9 cellular contexts compared by ENCODE assay signal in genomic region chr16:73878616-73879015, GRCh38.
A peak's percentile ranks its signal among the peaks of the same experiment; 100 is the strongest.
DNase-seq lines count a peak whose midpoint lies in the region; ATAC-seq, FAIRE-seq and TF ChIP-seq lines count a peak whose summit lies in the region.
"Had no signal": no experiment of that assay in that cellular context is flagged by ENCODE, and none has a peak within 500 bp of the region (broad histone marks: within the 10 kb centered on the region; RNA-seq: fewer than 3 reads in every experiment).

No MANE protein-coding gene starts in this region.

- intact Hi-C loops in mammary epithelial cell (cut with micrococcal nuclease) (loop anchor here (1.0 to 10.0 kb wide), 10 partner anchors 164 to 1754 kb away; no protein-coding TSS in a partner anchor), lower lobe of right lung (cut with DNase I) (no loop called here)
- intact Hi-C loops in activated CD4-positive, alpha-beta T cell treated with anti-CD3 and anti-CD28 coated beads for 36 hours (cut with DNase I, micrococcal nuclease), result loop anchor here in 1 of 2 experiments (2.0 to 10.0 kb wide), 3 partner anchors 1044 to 1754 kb away; no protein-coding TSS in a partner anchor

- H3K27ac ChIP-seq in mammary epithelial cell (ENCODE audit: insufficient read depth, low read depth, low read length) (no peak overlapping the region), lower lobe of right lung (no peak overlapping the region)

- CTCF ChIA-PET in mammary epithelial cell (lab: Charles Lee; ENCODE audit: low non-redundant PET), result interaction anchor here (0.5 to 0.8 kb wide), 5 partner anchors 165 to 1597 kb away, joined by 3 to 10 read pairs (median 4); no protein-coding TSS in a partner anchor
- CTCF ChIA-PET in activated CD4-positive, alpha-beta T cell treated with anti-CD3 and anti-CD28 coated beads for 36 hours (lab: Charles Lee), result interaction anchor here (1.1 kb wide), 1 partner anchor 1046 kb away, joined by 5 read pairs; no protein-coding TSS in a partner anchor

- H3K4me3 Mint-ChIP-seq in activated CD4-positive, alpha-beta T cell treated with anti-CD3 and anti-CD28 coated beads for 36 hours, result no peak overlapping the region
- H3K4me3 Mint-ChIP-seq: central memory CD8-positive, alpha-beta T cell had no signal

- peak; percentile 67 for DNase-seq in AG08395 (ENCODE audit: low spot score)
- peak; percentile 12 for DNase-seq in H54 (ENCODE audit: insufficient read length, low spot score)
- DNase-seq in NCI-H524 (lab: John Stamatoyannopoulos, UW), result peak; percentile 61 to 84
- peak; percentile 35 for DNase-seq in mammary epithelial cell
- no peak for DNase-seq in lower lobe of right lung
- DNase-seq in activated CD4-positive, alpha-beta T cell treated with anti-CD3 and anti-CD28 coated beads for 36 hours, result no peak

- dilution Hi-C loops in mammary epithelial cell (cut with HindIII; ENCODE audit: low sequenced_read_pairs), result no loop called here

- H3K27me3 Mint-ChIP-seq in activated CD4-positive, alpha-beta T cell treated with anti-CD3 and anti-CD28 coated beads for 36 hours, result peaks cover under 1% of the 10 kb centered on the region
- H3K27me3 Mint-ChIP-seq: central memory CD8-positive, alpha-beta T cell had no signal

- no peak overlapping the region for H2AFZ ChIP-seq in mammary epithelial cell (ENCODE audit: low read depth, low read length)

- peaks cover 3% of the 10 kb centered on the region for H3K27me3 ChIP-seq in mammary epithelial cell (ENCODE audit: insufficient read depth, low read length)
- no peaks in the 10 kb centered on the region for H3K27me3 ChIP-seq in lower lobe of right lung (ENCODE audit: low read depth)

- no peaks in the 10 kb centered on the region for H3K4me1 Mint-ChIP-seq in activated CD4-positive, alpha-beta T cell treated with anti-CD3 and anti-CD28 coated beads for 36 hours
- H3K4me1 Mint-ChIP-seq: central memory CD8-positive, alpha-beta T cell had no signal

- peak; percentile 75 for FAIRE-seq in H54 (lab: Jason Lieb, UNC)

- POLR2A ChIA-PET in activated CD4-positive, alpha-beta T cell treated with anti-CD3 and anti-CD28 coated beads for 36 hours (lab: Charles Lee), result interaction anchor here (0.7 kb wide), 1 partner anchor 1594 kb away, joined by 4 read pairs; no protein-coding TSS in a partner anchor

- no peak for TF ChIP-seq POLR2A in H54 (IDR thresholded peaks at IDR 0.05; ENCODE audit: low read depth, low read length)

- H4K20me1 ChIP-seq in mammary epithelial cell (ENCODE audit: insufficient read depth, low read length), result no peaks in the 10 kb centered on the region

- no TSS peak for BruUV-seq in mammary epithelial cell (replicated peaks; lab: Mats Ljungman, UMichigan)

- in situ Hi-C loops in mammary epithelial cell (cut with MboI; ENCODE audit: low sequenced_read_pairs in 2 of 2), result loop anchor here in 1 of 2 donors (25.0 kb wide), 1 partner anchor 1641 kb away; no protein-coding TSS in a partner anchor

- H3K4me3 ChIP-seq in mammary epithelial cell (replicated peaks in 1 of 3; ENCODE audit: insufficient read depth in 1 of 3, low read depth in 2 of 3, low read length in 3 of 3) (no peak overlapping the region), lower lobe of right lung (no peak overlapping the region)

- no peaks in the 10 kb centered on the region for H3K36me3 ChIP-seq in mammary epithelial cell (ENCODE audit: insufficient read depth, low read length)
- no peaks in the 10 kb centered on the region for H3K36me3 ChIP-seq in lower lobe of right lung

- no peak for ATAC-seq in lower lobe of right lung
- ATAC-seq in GM18909 (IDR thresholded peaks at IDR 0.05; ENCODE audit: poor library complexity, unreplicated experiment), result no peak
- no peak for ATAC-seq in activated CD4-positive, alpha-beta T cell treated with anti-CD3 and anti-CD28 coated beads for 36 hours
- ATAC-seq in GM19324 (IDR thresholded peaks at IDR 0.05; ENCODE audit: low FRiP score, unreplicated experiment), result no peak

- H3K9me3 Mint-ChIP-seq in activated CD4-positive, alpha-beta T cell treated with anti-CD3 and anti-CD28 coated beads for 36 hours (ENCODE audit: low read depth), result no peaks in the 10 kb centered on the region
- H3K9me3 Mint-ChIP-seq: central memory CD8-positive, alpha-beta T cell had no signal

- WGBS in mammary epithelial cell (ENCODE audit: low coverage, missing lambda C conversion rate), result 0% methylated on average over 2 of the region's 2 CpGs

- H3K27ac Mint-ChIP-seq in activated CD4-positive, alpha-beta T cell treated with anti-CD3 and anti-CD28 coated beads for 36 hours, result no peak overlapping the region

- H3K9me3 ChIP-seq in mammary epithelial cell (replicated peaks; ENCODE audit: insufficient read depth, low read length) (no peaks in the 10 kb centered on the region), lower lobe of right lung (no peaks in the 10 kb centered on the region)

- H3K4me1 ChIP-seq in mammary epithelial cell (ENCODE audit: insufficient read depth, low read length), result no peaks in the 10 kb centered on the region
- H3K4me1 ChIP-seq in lower lobe of right lung, result no peaks in the 10 kb centered on the region

- TF ChIP-seq CTCF in mammary epithelial cell (conservative IDR thresholded peaks at IDR 0.05 in 1 of 2, IDR thresholded peaks at IDR 0.05 in 1 of 2; ENCODE audit: extremely low read depth in 1 of 2, insufficient read depth in 1 of 2, low read depth in 1 of 2, low read length in 2 of 2), result peak; percentile 33 to 75
- TF ChIP-seq CTCF in lower lobe of right lung (IDR thresholded peaks at IDR 0.05), result peak; percentile 40

- no peaks in the 10 kb centered on the region for H3K36me3 Mint-ChIP-seq in activated CD4-positive, alpha-beta T cell treated with anti-CD3 and anti-CD28 coated beads for 36 hours (ENCODE audit: low read depth)

- H3K79me2 ChIP-seq in mammary epithelial cell (ENCODE audit: insufficient read depth, low read length), result no peaks in the 10 kb centered on the region

- no peak overlapping the region for H3K4me2 ChIP-seq in mammary epithelial cell (ENCODE audit: insufficient read depth, low read depth, low read length)

- no peak overlapping the region for H3K9ac ChIP-seq in mammary epithelial cell (ENCODE audit: insufficient read depth, low read length)

Comparison
In these comparisons a context has a peak if more than half of its experiments do, and no peak if none do; other contexts are left out.
1. DNase-seq: peak in AG08395 (single experiment), H54 (single experiment), NCI-H524 (2 of 2) and mammary epithelial cell (single experiment); none in lower lobe of right lung (single experiment) and activated CD4-positive, alpha-beta T cell treated with anti-CD3 and anti-CD28 coated beads for 36 hours (single experiment).